Comparison of ENCODE assay signal across 3 cellular contexts in the genomic region with DNA sequence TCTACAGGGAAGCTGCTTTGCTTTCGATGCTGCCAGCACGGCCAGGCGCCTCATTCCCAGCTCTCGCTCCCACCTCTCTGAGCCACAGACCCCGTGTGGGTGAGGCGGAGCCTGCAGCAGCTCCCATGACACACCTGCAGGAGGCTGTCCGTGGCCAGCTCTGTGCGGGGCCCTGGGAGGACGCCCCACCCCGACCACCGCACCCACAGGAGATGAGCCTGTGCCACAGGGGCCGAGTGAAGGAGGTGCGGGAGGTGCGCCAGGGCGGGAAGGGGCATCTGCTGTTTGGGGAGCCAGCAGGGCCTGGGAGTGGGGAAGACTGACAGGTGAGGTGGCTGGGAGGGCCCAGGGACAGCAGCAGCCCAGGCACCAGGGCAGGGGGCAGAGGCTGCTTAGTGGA.
TF ChIP-seq lines count a peak whose summit lies in the region.

No MANE protein-coding gene starts in this region.

TF ChIP-seq in A549, 52 proteins besides CTCF, POLR2A, EP300 and RAD21 (continued from another document):
- TF ChIP-seq, protein P1, sequence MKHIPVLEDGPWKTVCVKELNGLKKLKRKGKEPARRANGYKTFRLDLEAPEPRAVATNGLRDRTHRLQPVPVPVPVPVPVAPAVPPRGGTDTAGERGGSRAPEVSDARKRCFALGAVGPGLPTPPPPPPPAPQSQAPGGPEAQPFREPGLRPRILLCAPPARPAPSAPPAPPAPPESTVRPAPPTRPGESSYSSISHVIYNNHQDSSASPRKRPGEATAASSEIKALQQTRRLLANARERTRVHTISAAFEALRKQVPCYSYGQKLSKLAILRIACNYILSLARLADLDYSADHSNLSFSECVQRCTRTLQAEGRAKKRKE (CRISPR knock-in tag; IDR thresholded peaks at IDR 0.05; ENCODE audit: low read depth), result no peak
- TF ChIP-seq RARB (CRISPR knock-in tag; IDR thresholded peaks at IDR 0.05) (no peak), HOXB13 (CRISPR knock-in tag; IDR thresholded peaks at IDR 0.05; ENCODE audit: low read depth) (no peak), JUN (IDR thresholded peaks at IDR 0.05) (no peak), EHMT2 (IDR thresholded peaks at IDR 0.05; ENCODE audit: low read depth) (no peak), GATA3 (IDR thresholded peaks at IDR 0.05; ENCODE audit: borderline replicate concordance) (no peak), HOXB5 (CRISPR knock-in tag; IDR thresholded peaks at IDR 0.05) (no peak), TP53 (CRISPR knock-in tag; IDR thresholded peaks at IDR 0.05) (no peak), MYC (IDR thresholded peaks at IDR 0.05; ENCODE audit: borderline replicate concordance, low read length) (no peak), ZSCAN20 (CRISPR knock-in tag; IDR thresholded peaks at IDR 0.05) (no peak), BHLHE40 (IDR thresholded peaks at IDR 0.05; ENCODE audit: low read depth, low read length) (no peak), SMC3 (IDR thresholded peaks at IDR 0.05) (no peak)

TF ChIP-seq in GM23338, 12 proteins besides CTCF, POLR2A, EP300 and RAD21 (continued from another document):
- TF ChIP-seq, protein P2, sequence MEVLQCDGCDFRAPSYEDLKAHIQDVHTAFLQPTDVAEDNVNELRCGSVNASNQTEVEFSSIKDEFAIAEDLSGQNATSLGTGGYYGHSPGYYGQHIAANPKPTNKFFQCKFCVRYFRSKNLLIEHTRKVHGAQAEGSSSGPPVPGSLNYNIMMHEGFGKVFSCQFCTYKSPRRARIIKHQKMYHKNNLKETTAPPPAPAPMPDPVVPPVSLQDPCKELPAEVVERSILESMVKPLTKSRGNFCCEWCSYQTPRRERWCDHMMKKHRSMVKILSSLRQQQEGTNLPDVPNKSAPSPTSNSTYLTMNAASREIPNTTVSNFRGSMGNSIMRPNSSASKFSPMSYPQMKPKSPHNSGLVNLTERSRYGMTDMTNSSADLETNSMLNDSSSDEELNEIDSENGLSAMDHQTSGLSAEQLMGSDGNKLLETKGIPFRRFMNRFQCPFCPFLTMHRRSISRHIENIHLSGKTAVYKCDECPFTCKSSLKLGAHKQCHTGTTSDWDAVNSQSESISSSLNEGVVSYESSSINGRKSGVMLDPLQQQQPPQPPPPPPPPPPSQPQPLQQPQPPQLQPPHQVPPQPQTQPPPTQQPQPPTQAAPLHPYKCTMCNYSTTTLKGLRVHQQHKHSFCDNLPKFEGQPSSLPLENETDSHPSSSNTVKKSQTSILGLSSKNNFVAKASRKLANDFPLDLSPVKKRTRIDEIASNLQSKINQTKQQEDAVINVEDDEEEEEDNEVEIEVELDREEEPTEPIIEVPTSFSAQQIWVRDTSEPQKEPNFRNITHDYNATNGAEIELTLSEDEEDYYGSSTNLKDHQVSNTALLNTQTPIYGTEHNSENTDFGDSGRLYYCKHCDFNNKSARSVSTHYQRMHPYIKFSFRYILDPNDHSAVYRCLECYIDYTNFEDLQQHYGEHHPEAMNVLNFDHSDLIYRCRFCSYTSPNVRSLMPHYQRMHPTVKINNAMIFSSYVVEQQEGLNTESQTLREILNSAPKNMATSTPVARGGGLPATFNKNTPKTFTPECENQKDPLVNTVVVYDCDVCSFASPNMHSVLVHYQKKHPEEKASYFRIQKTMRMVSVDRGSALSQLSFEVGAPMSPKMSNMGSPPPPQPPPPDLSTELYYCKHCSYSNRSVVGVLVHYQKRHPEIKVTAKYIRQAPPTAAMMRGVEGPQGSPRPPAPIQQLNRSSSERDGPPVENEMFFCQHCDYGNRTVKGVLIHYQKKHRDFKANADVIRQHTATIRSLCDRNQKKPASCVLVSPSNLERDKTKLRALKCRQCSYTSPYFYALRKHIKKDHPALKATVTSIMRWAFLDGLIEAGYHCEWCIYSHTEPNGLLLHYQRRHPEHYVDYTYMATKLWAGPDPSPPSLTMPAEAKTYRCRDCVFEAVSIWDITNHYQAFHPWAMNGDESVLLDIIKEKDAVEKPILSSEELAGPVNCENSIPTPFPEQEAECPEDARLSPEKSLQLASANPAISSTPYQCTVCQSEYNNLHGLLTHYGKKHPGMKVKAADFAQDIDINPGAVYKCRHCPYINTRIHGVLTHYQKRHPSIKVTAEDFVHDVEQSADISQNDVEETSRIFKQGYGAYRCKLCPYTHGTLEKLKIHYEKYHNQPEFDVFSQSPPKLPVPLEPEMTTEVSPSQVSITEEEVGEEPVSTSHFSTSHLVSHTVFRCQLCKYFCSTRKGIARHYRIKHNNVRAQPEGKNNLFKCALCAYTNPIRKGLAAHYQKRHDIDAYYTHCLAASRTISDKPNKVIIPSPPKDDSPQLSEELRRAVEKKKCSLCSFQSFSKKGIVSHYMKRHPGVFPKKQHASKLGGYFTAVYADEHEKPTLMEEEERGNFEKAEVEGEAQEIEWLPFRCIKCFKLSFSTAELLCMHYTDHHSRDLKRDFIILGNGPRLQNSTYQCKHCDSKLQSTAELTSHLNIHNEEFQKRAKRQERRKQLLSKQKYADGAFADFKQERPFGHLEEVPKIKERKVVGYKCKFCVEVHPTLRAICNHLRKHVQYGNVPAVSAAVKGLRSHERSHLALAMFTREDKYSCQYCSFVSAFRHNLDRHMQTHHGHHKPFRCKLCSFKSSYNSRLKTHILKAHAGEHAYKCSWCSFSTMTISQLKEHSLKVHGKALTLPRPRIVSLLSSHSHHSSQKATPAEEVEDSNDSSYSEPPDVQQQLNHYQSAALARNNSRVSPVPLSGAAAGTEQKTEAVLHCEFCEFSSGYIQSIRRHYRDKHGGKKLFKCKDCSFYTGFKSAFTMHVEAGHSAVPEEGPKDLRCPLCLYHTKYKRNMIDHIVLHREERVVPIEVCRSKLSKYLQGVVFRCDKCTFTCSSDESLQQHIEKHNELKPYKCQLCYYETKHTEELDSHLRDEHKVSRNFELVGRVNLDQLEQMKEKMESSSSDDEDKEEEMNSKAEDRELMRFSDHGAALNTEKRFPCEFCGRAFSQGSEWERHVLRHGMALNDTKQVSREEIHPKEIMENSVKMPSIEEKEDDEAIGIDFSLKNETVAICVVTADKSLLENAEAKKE (CRISPR knock-in tag; IDR thresholded peaks at IDR 0.05), result no peak
- TF ChIP-seq STAT1 (IDR thresholded peaks at IDR 0.05; ENCODE audit: unreplicated experiment) (no peak), ZNF331 (CRISPR knock-in tag; IDR thresholded peaks at IDR 0.05; ENCODE audit: low read depth) (no peak), EZH2 (IDR thresholded peaks at IDR 0.05; ENCODE audit: low read depth, unreplicated experiment) (no peak), EZH2phosphoT487 (IDR thresholded peaks at IDR 0.05; ENCODE audit: unreplicated experiment) (no peak)
- TF ChIP-seq, protein P3, sequence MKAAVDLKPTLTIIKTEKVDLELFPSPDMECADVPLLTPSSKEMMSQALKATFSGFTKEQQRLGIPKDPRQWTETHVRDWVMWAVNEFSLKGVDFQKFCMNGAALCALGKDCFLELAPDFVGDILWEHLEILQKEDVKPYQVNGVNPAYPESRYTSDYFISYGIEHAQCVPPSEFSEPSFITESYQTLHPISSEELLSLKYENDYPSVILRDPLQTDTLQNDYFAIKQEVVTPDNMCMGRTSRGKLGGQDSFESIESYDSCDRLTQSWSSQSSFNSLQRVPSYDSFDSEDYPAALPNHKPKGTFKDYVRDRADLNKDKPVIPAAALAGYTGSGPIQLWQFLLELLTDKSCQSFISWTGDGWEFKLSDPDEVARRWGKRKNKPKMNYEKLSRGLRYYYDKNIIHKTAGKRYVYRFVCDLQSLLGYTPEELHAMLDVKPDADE (IDR thresholded peaks at IDR 0.05), result no peak

TF ChIP-seq in WTC11, 78 proteins besides CTCF, POLR2A, EP300 and RAD21 (continued from another document):
- TF ChIP-seq, protein P4, sequence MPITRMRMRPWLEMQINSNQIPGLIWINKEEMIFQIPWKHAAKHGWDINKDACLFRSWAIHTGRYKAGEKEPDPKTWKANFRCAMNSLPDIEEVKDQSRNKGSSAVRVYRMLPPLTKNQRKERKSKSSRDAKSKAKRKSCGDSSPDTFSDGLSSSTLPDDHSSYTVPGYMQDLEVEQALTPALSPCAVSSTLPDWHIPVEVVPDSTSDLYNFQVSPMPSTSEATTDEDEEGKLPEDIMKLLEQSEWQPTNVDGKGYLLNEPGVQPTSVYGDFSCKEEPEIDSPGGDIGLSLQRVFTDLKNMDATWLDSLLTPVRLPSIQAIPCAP (CRISPR knock-in tag; IDR thresholded peaks at IDR 0.05), result no peak
- TF ChIP-seq, protein P5, sequence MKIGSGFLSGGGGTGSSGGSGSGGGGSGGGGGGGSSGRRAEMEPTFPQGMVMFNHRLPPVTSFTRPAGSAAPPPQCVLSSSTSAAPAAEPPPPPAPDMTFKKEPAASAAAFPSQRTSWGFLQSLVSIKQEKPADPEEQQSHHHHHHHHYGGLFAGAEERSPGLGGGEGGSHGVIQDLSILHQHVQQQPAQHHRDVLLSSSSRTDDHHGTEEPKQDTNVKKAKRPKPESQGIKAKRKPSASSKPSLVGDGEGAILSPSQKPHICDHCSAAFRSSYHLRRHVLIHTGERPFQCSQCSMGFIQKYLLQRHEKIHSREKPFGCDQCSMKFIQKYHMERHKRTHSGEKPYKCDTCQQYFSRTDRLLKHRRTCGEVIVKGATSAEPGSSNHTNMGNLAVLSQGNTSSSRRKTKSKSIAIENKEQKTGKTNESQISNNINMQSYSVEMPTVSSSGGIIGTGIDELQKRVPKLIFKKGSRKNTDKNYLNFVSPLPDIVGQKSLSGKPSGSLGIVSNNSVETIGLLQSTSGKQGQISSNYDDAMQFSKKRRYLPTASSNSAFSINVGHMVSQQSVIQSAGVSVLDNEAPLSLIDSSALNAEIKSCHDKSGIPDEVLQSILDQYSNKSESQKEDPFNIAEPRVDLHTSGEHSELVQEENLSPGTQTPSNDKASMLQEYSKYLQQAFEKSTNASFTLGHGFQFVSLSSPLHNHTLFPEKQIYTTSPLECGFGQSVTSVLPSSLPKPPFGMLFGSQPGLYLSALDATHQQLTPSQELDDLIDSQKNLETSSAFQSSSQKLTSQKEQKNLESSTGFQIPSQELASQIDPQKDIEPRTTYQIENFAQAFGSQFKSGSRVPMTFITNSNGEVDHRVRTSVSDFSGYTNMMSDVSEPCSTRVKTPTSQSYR (CRISPR knock-in tag; IDR thresholded peaks at IDR 0.05), result no peak
